ENCODE assay signal across 8 cellular contexts in the genomic region with DNA sequence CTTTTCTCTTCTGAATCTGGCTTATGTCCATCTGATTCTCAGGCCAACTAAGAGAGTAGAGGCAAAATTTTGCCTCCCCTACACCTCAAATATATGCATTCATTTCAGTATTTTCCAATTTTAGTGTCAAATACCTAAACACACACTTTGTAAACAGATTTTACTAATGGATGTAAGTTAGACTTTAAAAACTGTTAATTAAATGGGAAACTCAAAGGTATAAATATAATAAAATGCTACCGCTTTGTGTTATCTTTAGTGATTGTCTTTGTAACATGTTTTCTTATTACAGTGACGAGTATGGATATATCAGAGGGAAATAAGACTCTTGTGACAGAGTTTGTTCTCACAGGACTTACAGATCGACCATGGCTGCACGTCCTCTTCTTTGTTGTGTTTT. TPM values are rescaled to one million over a fixed set of nuclear protein-coding genes. Genes with fewer than 3 reads are reported as not detected.
"Had no signal": no experiment of that assay in that cellular context is flagged by ENCODE, and none has a peak within 500 bp of the region (broad histone marks: within the 10 kb centered on the region; RNA-seq: fewer than 3 reads in every experiment).

A gene with protein sequence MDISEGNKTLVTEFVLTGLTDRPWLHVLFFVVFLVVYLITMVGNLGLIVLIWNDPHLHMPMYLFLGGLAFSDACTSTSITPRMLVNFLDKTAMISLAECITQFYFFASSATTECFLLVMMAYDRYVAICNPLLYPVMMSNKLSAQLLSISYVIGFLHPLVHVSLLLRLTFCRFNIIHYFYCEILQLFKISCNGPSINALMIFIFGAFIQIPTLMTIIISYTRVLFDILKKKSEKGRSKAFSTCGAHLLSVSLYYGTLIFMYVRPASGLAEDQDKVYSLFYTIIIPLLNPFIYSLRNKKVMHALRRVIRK (plus strand): TSS at position 301 of the 400 bp plus-strand sequence. CDS start 0 bp downstream, at position 301.

- DNase-seq: IMR-90, KBM-7 had no signal

- ATAC-seq: HepG2, K562 had no signal

- H3K4me3 ChIP-seq: K562 had no signal

- H3K27ac ChIP-seq: HL-60 had no signal

RNA-seq across cellular contexts. Expression of the gene that starts here (rescaled TPM):
- total RNA-seq: HepG2, HT-29, HT1080, IMR-90, K562 had no signal
- polyA plus RNA-seq: HepG2, IgD-negative memory B cell, IMR-90, K562 had no signal
